ENCODE assay signal across 1 cellular context in genomic region chrX:31871989-31872388, GRCh38.
TF ChIP-seq lines count a peak whose summit lies in the region.

No MANE protein-coding gene starts in this region.

TF ChIP-seq in K562, 482 proteins besides CTCF, POLR2A, EP300 and RAD21 (continues in another document):
- TF ChIP-seq ID3 (CRISPR knock-in tag; IDR thresholded peaks at IDR 0.05) (no peak), ID3 (tag; IDR thresholded peaks at IDR 0.05) (no peak), FOXJ3 (CRISPR knock-in tag; IDR thresholded peaks at IDR 0.05) (no peak), SPI1 (IDR thresholded peaks at IDR 0.05; ENCODE audit: borderline replicate concordance, low read depth, low read length) (no peak), RCOR1 (IDR thresholded peaks at IDR 0.05; ENCODE audit: borderline replicate concordance in 1 of 2, low read depth in 2 of 2, low read length in 2 of 2) (peak; percentile 73 to 95; a peak in 3 of 4 replicates), ZNF785 (CRISPR knock-in tag; IDR thresholded peaks at IDR 0.05) (no peak), E2F8 (IDR thresholded peaks at IDR 0.05; ENCODE audit: low read depth, partially characterized antibody) (no peak), CUX1 (CRISPR knock-in tag; IDR thresholded peaks at IDR 0.05) (no peak), ZNF609 (CRISPR knock-in tag; IDR thresholded peaks at IDR 0.05; ENCODE audit: borderline replicate concordance) (no peak), BDP1 (IDR thresholded peaks at IDR 0.05; ENCODE audit: insufficient read depth, insufficient read length) (no peak), HDGF (IDR thresholded peaks at IDR 0.05) (no peak), ZNF133 (CRISPR knock-in tag; IDR thresholded peaks at IDR 0.05) (no peak), RBBP5 (IDR thresholded peaks at IDR 0.05; ENCODE audit: borderline replicate concordance, insufficient read depth, low read length, poor library complexity, severe bottlenecking) (no peak), BRCA1 (IDR thresholded peaks at IDR 0.05) (no peak), BRCA1 (CRISPR knock-in tag; IDR thresholded peaks at IDR 0.05) (no peak), CGGBP1 (CRISPR knock-in tag; IDR thresholded peaks at IDR 0.05) (no peak), FOXK2 (conservative IDR thresholded peaks at IDR 0.05 in 1 of 2, IDR thresholded peaks at IDR 0.05 in 1 of 2; ENCODE audit: low read depth in 2 of 2) (0 out of 4 replicates have a peak, but pooled peaks of 1 of the 2 experiments have one; percentile 23), MNT (conservative IDR thresholded peaks at IDR 0.05) (0 out of 4 replicates have a peak, but pooled peaks of 1 of the 2 experiments have one; percentile 36), HES1 (IDR thresholded peaks at IDR 0.05; ENCODE audit: low read depth) (peak; percentile 56; the same call in 1 of the 2 replicates), TCF3 (CRISPR knock-in tag; IDR thresholded peaks at IDR 0.05) (peak; percentile 80), KAT8 (IDR thresholded peaks at IDR 0.05; ENCODE audit: low read depth) (no peak), RFX7 (CRISPR knock-in tag; IDR thresholded peaks at IDR 0.05) (no peak), HMG20A (CRISPR knock-in tag; conservative IDR thresholded peaks at IDR 0.05) (no peak), MCM7 (IDR thresholded peaks at IDR 0.05) (no peak), PATZ1 (CRISPR knock-in tag; IDR thresholded peaks at IDR 0.05; ENCODE audit: borderline replicate concordance) (no peak), BHLHE40 (IDR thresholded peaks at IDR 0.05; ENCODE audit: low read length) (peak; percentile 69), MAZ (CRISPR knock-in tag; conservative IDR thresholded peaks at IDR 0.05 in 1 of 2, IDR thresholded peaks at IDR 0.05 in 1 of 2) (peak in 1 of 2 experiments; percentile 17; a peak in 1 of 4 replicates), HMBOX1 (IDR thresholded peaks at IDR 0.05) (peak; percentile 56), CREB1 (IDR thresholded peaks at IDR 0.05) (peak; percentile 30; the same call in 1 of the 2 replicates), CREB1 (CRISPR knock-in tag; IDR thresholded peaks at IDR 0.05) (no peak), ZNF274 (IDR thresholded peaks at IDR 0.05; ENCODE audit: borderline replicate concordance, low read depth, low read length) (no peak), TSHZ1 (CRISPR knock-in tag; IDR thresholded peaks at IDR 0.05) (no peak)
